ENCODE assay signal across 10 cellular contexts in genomic region chr19:34960103-34960805, GRCh38. TPM values are rescaled to one million over a fixed set of nuclear protein-coding genes. Genes with fewer than 3 reads are reported as not detected.
DNase-seq lines count a peak whose midpoint lies in the region; ATAC-seq and TF ChIP-seq lines count a peak whose summit lies in the region.
"Had no signal": no experiment of that assay in that cellular context is flagged by ENCODE, and none has a peak within 500 bp of the region (broad histone marks: within the 10 kb centered on the region; RNA-seq: fewer than 3 reads in every experiment).

No MANE protein-coding gene starts in this region.

- peaks cover 80% of the 10 kb centered on the region for H3K36me3 Mint-ChIP-seq in CD8-positive, alpha-beta T cell
- H3K36me3 Mint-ChIP-seq in brain (peaks cover 81% of the 10 kb centered on the region), neural crest cell (ENCODE audit: low read depth) (peaks cover 65% of the 10 kb centered on the region)

- no peaks in the 10 kb centered on the region for H3K27me3 Mint-ChIP-seq in CD8-positive, alpha-beta T cell (ENCODE audit: low read depth)
- H3K27me3 Mint-ChIP-seq in brain (peaks cover 11% of the 10 kb centered on the region), neural crest cell (ENCODE audit: low read depth) (no peaks in the 10 kb centered on the region)

- peaks cover 67% of the 10 kb centered on the region for H3K9me3 ChIP-seq in CD8-positive, alpha-beta T cell (ENCODE audit: low read length)

- H3K27me3 ChIP-seq in CD8-positive, alpha-beta T cell (ENCODE audit: insufficient read depth, low read length) = no peaks in the 10 kb centered on the region

- no peak for ATAC-seq in CD8-positive, alpha-beta T cell

- no peak for TF ChIP-seq CTCF in CD8-positive, alpha-beta T cell (IDR thresholded peaks at IDR 0.05)
- TF ChIP-seq CTCF in brain (conservative IDR thresholded peaks at IDR 0.05) (no peak), neural crest cell (conservative IDR thresholded peaks at IDR 0.05) (no peak)

- CTCF ChIA-PET in CD8-positive, alpha-beta T cell (lab: Charles Lee) = interaction anchor here (1.1 to 4.1 kb wide), 5 partner anchors 12 to 107 kb away, joined by 3 to 24 read pairs (median 5); no protein-coding TSS in a partner anchor

- POLR2A ChIA-PET in CD8-positive, alpha-beta T cell (lab: Charles Lee) = interaction anchor here (0.6 to 1.1 kb wide), 2 partner anchors 54 to 199 kb away, joined by 3 to 4 read pairs; no protein-coding TSS in a partner anchor

- peaks cover 16% of the 10 kb centered on the region for H3K4me1 ChIP-seq in CD8-positive, alpha-beta T cell (ENCODE audit: insufficient read depth, low read length)

- no peak for DNase-seq in CD8-positive, alpha-beta T cell
- peak; percentile 99 for DNase-seq in HT1080 (ENCODE audit: low read depth)
- no peak for DNase-seq in neural crest cell (ENCODE audit: low read depth, low spot score)
- DNase-seq in NCI-H1694 treated with DMSO at 0.1 percent for 48 hours (lab: John Stamatoyannopoulos, UW) = no peak
- no peak for DNase-seq in NK-92 treated with Interleukin-12 subunit alpha and Interleukin-12 subunit beta, amount 100 ng/mL, for 24 hours (lab: John Stamatoyannopoulos, UW)
- no peak for DNase-seq in activated effector memory CD4-positive, alpha-beta T cell treated with Interleukin-2 at 50 U/mL for 16 hours
- DNase-seq: activated CD4-positive, CD25-positive, alpha-beta regulatory T cell treated with anti-CD3 and anti-CD28 coated beads, Interleukin-2, amount 50 U/mL, for 72 hours; activated naive CD4-positive, alpha-beta T cell treated with anti-CD3 and anti-CD28 coated beads for 36 hours; Karpas-422 had no signal

- H3K27ac ChIP-seq in CD8-positive, alpha-beta T cell (ENCODE audit: low read depth, low read length) = no peak overlapping the region

- peaks cover 32% of the 10 kb centered on the region for H3K4me1 Mint-ChIP-seq in CD8-positive, alpha-beta T cell (ENCODE audit: low read depth)
- peaks cover 24% of the 10 kb centered on the region for H3K4me1 Mint-ChIP-seq in brain
- H3K4me1 Mint-ChIP-seq in neural crest cell = peaks cover 26% of the 10 kb centered on the region

- intact Hi-C loops in CD8-positive, alpha-beta T cell (cut with DNase I, micrococcal nuclease) = no loop called here

- H3K27ac Mint-ChIP-seq in CD8-positive, alpha-beta T cell = peak overlapping the region; percentile 65
- H3K27ac Mint-ChIP-seq in brain = no peak overlapping the region
- H3K27ac Mint-ChIP-seq in neural crest cell (ENCODE audit: unreplicated experiment) = no peak overlapping the region

- peaks cover 48% of the 10 kb centered on the region for H3K9me3 Mint-ChIP-seq in CD8-positive, alpha-beta T cell
- H3K9me3 Mint-ChIP-seq in brain = peaks cover 62 to 84% (median 67%) of the 10 kb centered on the region in 5 experiments
- H3K9me3 Mint-ChIP-seq in neural crest cell = peaks cover 25% of the 10 kb centered on the region

- H3K4me3 Mint-ChIP-seq in CD8-positive, alpha-beta T cell = no peak overlapping the region
- peak overlapping the region in 3 of 5 experiments; percentile 40 to 49 (median 45) for H3K4me3 Mint-ChIP-seq in brain
- H3K4me3 Mint-ChIP-seq in neural crest cell = peak overlapping the region; percentile 72
- H3K4me3 Mint-ChIP-seq: activated naive CD4-positive, alpha-beta T cell treated with anti-CD3 and anti-CD28 coated beads for 36 hours had no signal

- H3K4me3 ChIP-seq in CD8-positive, alpha-beta T cell (ENCODE audit: low read depth, low read length) = no peak overlapping the region

- H3K36me3 ChIP-seq in CD8-positive, alpha-beta T cell (ENCODE audit: insufficient read depth, low read length) = peaks cover 39% of the 10 kb centered on the region

RNA-seq across cellular contexts. Expression of gene ZNF792, which starts 3.8 kb away (rescaled TPM):
- 1 to 10 TPM; 5.0 to 5.7 TPM for total RNA-seq in CD8-positive, alpha-beta T cell
- total RNA-seq in HT1080 (2014; rRNA removed; shearing (Covaris generic)) = 1.2 and 1.8 TPM in 2 replicates
- polyA plus RNA-seq in HT1080 (2015; cell fraction: cytosol; rRNA removed) = 0.30 and 0.87 TPM in 2 replicates
- polyA plus RNA-seq in HT1080 (2015; cell fraction: nucleus; rRNA removed) = 0.39 and 0.52 TPM in 2 replicates
- 0.31 TPM for polyA plus RNA-seq in brain (ENCODE audit: insufficient read depth, low read depth, low replicate concordance)
- total RNA-seq in neural crest cell = 7.5 and 8.1 TPM in 2 replicates

RNA-seq across cellular contexts. Expression of gene ZNF30, which starts 33.6 kb away (rescaled TPM):
- total RNA-seq in CD8-positive, alpha-beta T cell = 1 to 10 TPM; 1.4 to 1.5 TPM
- total RNA-seq in HT1080 (2014; rRNA removed; shearing (Covaris generic)) = 3.1 and 3.2 TPM in 2 replicates
- polyA plus RNA-seq in HT1080 (2015; cell fraction: cytosol; rRNA removed) = 2.6 and 3.3 TPM in 2 replicates
- 3.1 and 4.1 TPM in 2 replicates for polyA plus RNA-seq in HT1080 (2015; cell fraction: nucleus; rRNA removed)
- 0.95 TPM for polyA plus RNA-seq in brain (ENCODE audit: insufficient read depth, low read depth, low replicate concordance)
- 6.2 and 7.2 TPM in 2 replicates for total RNA-seq in neural crest cell

RNA-seq across cellular contexts. Expression of gene GRAMD1A, which starts 39.9 kb away (rescaled TPM):
- 100 to 1,000 TPM; 207 to 221 TPM for total RNA-seq in CD8-positive, alpha-beta T cell
- 35.1 and 63.9 TPM in 2 replicates for total RNA-seq in HT1080 (2014; rRNA removed; shearing (Covaris generic))
- 63.8 and 64.4 TPM in 2 replicates for polyA plus RNA-seq in HT1080 (2015; cell fraction: cytosol; rRNA removed)
- 85.1 and 95.0 TPM in 2 replicates for polyA plus RNA-seq in HT1080 (2015; cell fraction: nucleus; rRNA removed)
- polyA plus RNA-seq in brain (ENCODE audit: insufficient read depth, low read depth, low replicate concordance) = 74.9 TPM
- total RNA-seq in neural crest cell = 100 and 103 TPM in 2 replicates
